In the genomic region with DNA sequence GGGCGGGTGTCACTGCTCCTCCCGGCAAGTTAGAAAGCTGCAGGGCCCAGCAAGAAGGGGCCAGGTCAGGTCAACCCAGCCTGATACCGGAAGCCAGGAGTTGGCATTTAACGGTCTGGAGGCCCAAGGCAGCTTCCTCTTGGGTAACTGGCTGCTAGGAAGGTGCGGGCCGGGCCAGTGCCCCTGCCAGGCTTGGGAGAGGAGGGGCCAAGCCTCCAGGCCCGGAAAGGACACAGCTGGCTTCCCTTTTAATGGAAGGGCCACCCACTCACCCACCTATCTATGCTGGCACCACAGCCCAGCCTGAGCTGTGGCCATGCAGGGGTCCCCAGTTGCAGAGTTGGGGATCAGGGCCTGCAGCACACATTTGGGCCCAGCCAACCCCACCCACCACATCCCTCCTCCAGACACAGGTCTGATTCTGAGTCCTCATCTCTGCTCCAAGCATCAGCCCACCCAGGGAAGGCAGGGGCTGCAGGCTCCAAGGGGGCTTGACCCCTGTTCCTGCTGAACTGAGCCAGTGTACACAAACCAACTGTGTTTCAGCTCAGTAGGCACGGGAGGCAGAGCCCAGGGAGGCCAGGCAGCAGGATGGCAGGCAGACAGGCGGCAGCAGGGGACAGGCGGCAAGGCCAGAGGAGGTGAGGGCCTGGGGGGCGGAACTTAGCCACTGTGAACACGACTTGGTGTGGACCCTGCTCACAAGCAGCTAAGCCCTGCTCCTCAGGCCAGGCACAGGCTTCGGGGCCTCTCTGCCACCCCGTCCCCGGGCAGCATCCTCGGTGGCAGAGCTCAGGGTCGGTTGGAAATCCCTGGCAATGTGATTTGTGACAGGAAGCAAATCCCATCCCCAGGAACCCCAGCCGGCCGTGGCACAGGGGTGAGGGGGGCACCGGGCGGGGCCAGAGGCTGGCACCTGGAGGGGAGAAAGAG, we compare ENCODE assay signal across 8 cellular contexts. TPM values are rescaled to one million over a fixed set of nuclear protein-coding genes. Genes with fewer than 3 reads are reported as not detected.
DNase-seq lines count a peak whose midpoint lies in the region; ATAC-seq and TF ChIP-seq lines count a peak whose summit lies in the region.

No MANE protein-coding gene starts in this region.

- TF ChIP-seq CTCF in Loucy (conservative IDR thresholded peaks at IDR 0.05; ENCODE audit: low read length) (no peak), omental fat pad (IDR thresholded peaks at IDR 0.05) (no peak)

- H3K4me3 Mint-ChIP-seq in memory B cell, result peak overlapping the region; percentile 50

- no peaks in the 10 kb centered on the region for H4K20me1 ChIP-seq in Loucy (ENCODE audit: insufficient read depth, low read length, poor library complexity, severe bottlenecking)

- ATAC-seq in memory B cell (ENCODE audit: low read depth) (no peak), omental fat pad (ENCODE audit: low FRiP score) (no peak), GM19324 (IDR thresholded peaks at IDR 0.05; ENCODE audit: low FRiP score, unreplicated experiment) (no peak)

- H3K27ac Mint-ChIP-seq in memory B cell, result peak overlapping the region; percentile 99

- peak overlapping the region; percentile 70 for H3K4me3 ChIP-seq in Loucy (ENCODE audit: low read length, poor library complexity, severe bottlenecking)

- 25 to 65% (median 33%) methylated on average over 21 of the region's 21 CpGs for WGBS in adipose tissue, 3 donors

- H3K36me3 Mint-ChIP-seq in memory B cell, result no peaks in the 10 kb centered on the region

- H3K9me2 ChIP-seq in Loucy (replicated peaks; ENCODE audit: low read depth, low read length), result no peaks in the 10 kb centered on the region

- H3K4me1 ChIP-seq in Loucy (ENCODE audit: insufficient read depth, low read length, poor library complexity, severe bottlenecking), result peaks cover 68% of the 10 kb centered on the region

- H3K27me3 ChIP-seq in Loucy (ENCODE audit: insufficient read depth, low read length, poor library complexity, severe bottlenecking), result no peaks in the 10 kb centered on the region

- no peaks in the 10 kb centered on the region for H3K27me3 Mint-ChIP-seq in memory B cell

- H3F3A ChIP-seq in Loucy (ENCODE audit: low read depth), result peaks cover 10% of the 10 kb centered on the region

- H3K9ac ChIP-seq in Loucy (ENCODE audit: low read depth, low read length, poor library complexity, severe bottlenecking), result peak overlapping the region; percentile 98

- H3K9me3 Mint-ChIP-seq in memory B cell, result no peaks in the 10 kb centered on the region

- H3K79me2 ChIP-seq in Loucy (ENCODE audit: insufficient read depth, low read length), result peaks cover 60% of the 10 kb centered on the region

- DNase-seq in A172 (ENCODE audit: low spot score), result peak; percentile 53
- DNase-seq in memory B cell (ENCODE audit: low spot score in 2 of 2), result peak; percentile 24 to 57
- DNase-seq in foreskin melanocyte, result no peak
- DNase-seq in omental fat pad (ENCODE audit: low spot score), result no peak
- DNase-seq in epidermal melanocyte (ENCODE audit: insufficient read length, low spot score), result no peak

- H3K27ac ChIP-seq in adipose tissue (ENCODE audit: low read depth, low read length), result peak overlapping the region; percentile 82

- H3K4me1 Mint-ChIP-seq in memory B cell, result peaks cover 36% of the 10 kb centered on the region

- peak overlapping the region; percentile 94 for H3K4me2 ChIP-seq in Loucy (ENCODE audit: low read depth, low read length, poor library complexity, severe bottlenecking)

- no peaks in the 10 kb centered on the region for H3K9me3 ChIP-seq in Loucy (ENCODE audit: insufficient read depth, low read depth, low read length)

- H2AFZ ChIP-seq in Loucy (ENCODE audit: low read length), result no peak overlapping the region

- H3K36me3 ChIP-seq in Loucy (ENCODE audit: insufficient read depth, low read length), result no peaks in the 10 kb centered on the region

RNA-seq across cellular contexts. Expression of gene ZSWIM4, which starts 40.8 kb away (rescaled TPM):
- total RNA-seq in A172 (2014; rRNA removed; shearing (Covaris generic)), result 4.5 and 6.8 TPM in 2 replicates
- polyA plus RNA-seq in adipose tissue, result 1 to 10 TPM; 1.6 to 3.4 (median 2.0) TPM
- 1 to 10 TPM; 3.8 to 5.2 (median 4.6) TPM for total RNA-seq in omental fat pad

RNA-seq across cellular contexts. Expression of gene NANOS3, which starts 40.9 kb away (rescaled TPM):
- total RNA-seq in A172 (2014; rRNA removed; shearing (Covaris generic)), result not detected in 2 replicates
- polyA plus RNA-seq in adipose tissue, result not detected
- total RNA-seq in omental fat pad, result not detected

Comparison
In these comparisons a context has a peak if more than half of its experiments do, and no peak if none do; other contexts are left out.
1. DNase-seq: peak in A172 (single experiment) and memory B cell (2 of 2); none in foreskin melanocyte (single experiment), omental fat pad (single experiment) and epidermal melanocyte (single experiment).